Comparison of ENCODE assay signal across 16 cellular contexts in the genomic region with DNA sequence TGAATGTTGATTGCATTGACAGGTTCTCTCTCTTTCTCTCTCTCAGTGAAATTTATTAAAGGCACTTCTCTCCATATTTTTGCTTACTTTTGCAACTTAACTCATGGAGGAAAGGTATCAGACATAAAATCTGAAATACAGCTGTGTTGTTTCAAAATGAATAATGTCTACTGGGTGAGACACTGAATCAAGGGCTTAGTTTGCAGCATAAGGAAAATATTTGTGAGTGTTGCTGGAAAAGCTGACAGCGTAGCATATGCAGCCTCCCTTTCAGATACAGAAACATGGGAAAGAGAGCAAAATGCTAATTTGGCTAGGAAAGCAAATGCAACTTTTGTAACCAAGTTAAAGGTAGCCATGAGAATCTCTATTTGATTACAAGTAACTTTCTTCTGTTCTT.
"Had no signal": no experiment of that assay in that cellular context is flagged by ENCODE, and none has a peak within 500 bp of the region (broad histone marks: within the 10 kb centered on the region; RNA-seq: fewer than 3 reads in every experiment).

No MANE protein-coding gene starts in this region.

- H3K4me1 ChIP-seq: psoas muscle had no signal

- ATAC-seq: activated T-helper 17 cell treated with anti-CD3 and anti-CD28 coated beads, Interleukin-2, amount 50 U/mL, for 72 hours; naive thymus-derived CD8-positive, alpha-beta T cell; psoas muscle; stimulated activated naive CD8-positive, alpha-beta T cell treated with anti-CD3 and anti-CD28 coated beads, Interleukin-15, Interleukin-2, amounts not matched to agents 100 U/mL and 50 U/mL, for 24 hours had no signal

- DNase-seq: activated CD4-positive, alpha-beta T cell treated with anti-CD3 and anti-CD28 coated beads, Interleukin-2, amount 50 U/mL, for 1 hour; activated CD4-positive, CD25-positive, alpha-beta regulatory T cell; activated naive CD4-positive, alpha-beta T cell treated with anti-CD3 and anti-CD28 coated beads, Interleukin-2, amount 50 U/mL, for 16 hours; activated T-cell treated with anti-CD3 and anti-CD28 coated beads for 4 hours; amniotic stem cell; endodermal cell; hypothalamus; naive thymus-derived CD8-positive, alpha-beta T cell; occipital lobe; psoas muscle; stimulated activated CD4-positive, alpha-beta T cell treated with anti-CD3 and anti-CD28 coated beads, Interleukin-4, amount 100 ng/mL, for 1 hour; stimulated activated CD8-positive, alpha-beta memory T cell treated with anti-CD3 and anti-CD28 coated beads, Interleukin-4, amount 100 ng/mL, for 48 hours; stimulated activated naive CD8-positive, alpha-beta T cell treated with anti-CD3 and anti-CD28 coated beads, Interleukin-15, Interleukin-2, amounts not matched to agents 100 U/mL and 50 U/mL, for 24 hours; T-helper 1 cell had no signal

- H3K4me3 ChIP-seq: lung, psoas muscle had no signal

- H3K27ac ChIP-seq: psoas muscle had no signal
